Comparison of ENCODE assay signal across 29 cellular contexts in the genomic region with DNA sequence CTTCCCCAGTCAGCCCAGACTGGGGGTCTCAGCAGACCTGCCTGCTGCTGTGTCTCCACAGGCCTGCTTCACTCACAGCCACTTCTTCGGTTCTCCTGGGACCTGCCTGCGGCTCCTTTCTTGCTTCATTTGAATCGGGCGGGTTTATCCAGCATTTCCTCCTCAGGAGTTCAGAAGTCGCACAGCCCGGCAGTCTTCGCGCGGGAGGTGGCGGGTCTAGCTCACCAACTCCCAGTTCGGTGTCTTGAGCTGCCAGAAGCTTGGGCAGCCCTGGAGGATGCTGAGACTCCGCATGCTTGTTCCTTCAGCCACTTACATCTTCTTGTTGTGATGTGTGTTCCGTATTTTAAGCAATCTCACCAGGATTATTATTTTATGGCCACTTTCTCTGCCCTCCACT. TPM values are rescaled to one million over a fixed set of nuclear protein-coding genes. Genes with fewer than 3 reads are reported as not detected.
"Had no signal": no experiment of that assay in that cellular context is flagged by ENCODE, and none has a peak within 500 bp of the region (broad histone marks: within the 10 kb centered on the region; RNA-seq: fewer than 3 reads in every experiment).

No MANE protein-coding gene starts in this region.

- DNase-seq: dermis blood vessel endothelial cell; dorsolateral prefrontal cortex; effector CD4-positive, alpha-beta T cell; effector memory CD4-positive, alpha-beta T cell; erythroblast; esophagus squamous epithelium; foreskin fibroblast; foreskin melanocyte; gastrocnemius medialis; glutamatergic neuron; head of caudate nucleus; heart right ventricle; hippocampal formation; left colon; left ventricle myocardium superior; lower lobe of right lung; mesenchymal stem cell; mucosa of descending colon; naive B cell; naive thymus-derived CD8-positive, alpha-beta T cell had no signal

- H3K9me3 ChIP-seq: esophagus squamous epithelium, gastrocnemius medialis, lower lobe of right lung, mucosa of descending colon had no signal

- H3K4me1 ChIP-seq: gastrocnemius medialis, lower lobe of right lung had no signal

- H3K4me3 ChIP-seq: coronary artery, dorsolateral prefrontal cortex, esophagus squamous epithelium, gastrocnemius medialis, heart right ventricle, lower lobe of right lung, mucosa of descending colon had no signal

- H3K27ac ChIP-seq: coronary artery, dorsolateral prefrontal cortex, epithelial cell of prostate, esophagus squamous epithelium, gastrocnemius medialis, heart right ventricle, lower lobe of right lung had no signal

- H3K27me3 ChIP-seq: dorsolateral prefrontal cortex, esophagus squamous epithelium, gastrocnemius medialis, heart right ventricle had no signal

- ATAC-seq: esophagus mucosa; gastrocnemius medialis; heart right ventricle; left colon; left lobe of liver; left ventricle myocardium superior; mucosa of descending colon; naive thymus-derived CD8-positive, alpha-beta T cell had no signal

RNA-seq across cellular contexts. Expression of gene GAL3ST2, which starts 31.3 kb away (rescaled TPM):
- total RNA-seq: dermis blood vessel endothelial cell; esophagus mucosa; glomerular endothelial cell; kidney epithelial cell; left ventricle myocardium superior; lower lobe of right lung; lung microvascular endothelial cell; mesenteric fat pad; myocyte; naive thymus-derived CD8-positive, alpha-beta T cell had no signal
